In the genomic region with DNA sequence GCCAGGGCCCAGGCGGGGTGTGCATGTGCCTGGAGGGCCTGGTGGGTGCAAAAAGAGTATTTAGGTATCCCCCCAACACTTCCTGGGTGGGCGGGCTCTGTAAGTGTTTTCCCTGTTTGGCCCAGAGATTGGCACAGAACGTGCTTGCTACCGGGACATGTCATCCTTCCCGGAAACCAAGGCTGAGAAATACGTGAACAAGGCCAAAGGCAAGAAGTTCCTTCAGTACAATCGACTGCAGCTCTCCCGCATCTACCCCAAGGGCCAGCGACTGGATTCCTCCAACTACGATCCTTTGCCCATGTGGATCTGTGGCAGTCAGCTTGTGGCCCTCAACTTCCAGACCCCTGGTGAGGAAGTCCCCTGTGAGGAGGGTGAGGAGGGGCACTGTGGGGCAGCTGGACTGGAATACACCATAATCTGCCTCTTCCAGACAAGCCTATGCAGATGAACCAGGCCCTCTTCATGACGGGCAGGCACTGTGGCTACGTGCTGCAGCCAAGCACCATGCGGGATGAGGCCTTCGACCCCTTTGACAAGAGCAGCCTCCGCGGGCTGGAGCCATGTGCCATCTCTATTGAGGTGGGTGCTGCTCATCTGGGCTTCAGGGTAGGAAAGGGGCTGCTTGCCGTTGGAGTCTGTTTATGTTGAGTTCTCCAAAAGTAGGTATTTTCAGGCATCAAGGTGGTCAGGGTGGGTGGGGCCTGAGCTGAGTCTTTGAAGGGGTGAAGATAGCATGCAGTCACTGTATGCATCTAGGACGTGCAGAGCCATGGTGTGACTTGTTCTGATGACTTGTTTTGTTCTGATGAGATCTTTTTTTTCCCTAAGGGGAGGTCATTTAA, we compare ENCODE assay signal across 9 cellular contexts. TPM values are rescaled to one million over a fixed set of nuclear protein-coding genes. Genes with fewer than 3 reads are reported as not detected.
DNase-seq lines count a peak whose midpoint lies in the region; ATAC-seq and TF ChIP-seq lines count a peak whose summit lies in the region.
"Had no signal": no experiment of that assay in that cellular context is flagged by ENCODE, and none has a peak within 500 bp of the region (broad histone marks: within the 10 kb centered on the region; RNA-seq: fewer than 3 reads in every experiment).

No MANE protein-coding gene starts in this region.

- H3K36me3 Mint-ChIP-seq in CD4-positive, alpha-beta memory T cell, result peaks cover 37 to 85% of the 10 kb centered on the region in 2 donors
- peaks cover 84% of the 10 kb centered on the region for H3K36me3 Mint-ChIP-seq in activated CD8-positive, alpha-beta T cell treated with anti-CD3 and anti-CD28 coated beads, Interleukin-2, amount 10 ng/mL, durations not matched to agents 7 days and 5 days (ENCODE audit: low read depth)

- H3K9ac ChIP-seq in parathyroid adenoma, result no peak overlapping the region

- POLR2A ChIA-PET in CD4-positive, alpha-beta memory T cell (lab: Charles Lee; ENCODE audit: partially characterized antibody), result interaction anchor here (1.4 to 8.8 kb wide), 4 partner anchors 15 to 38 kb away, joined by 4 to 70 read pairs (median 14); a partner anchor contains a TSS
- POLR2A ChIA-PET in activated CD8-positive, alpha-beta T cell treated with anti-CD3 and anti-CD28 coated beads, Interleukin-2, amount 10 ng/mL, durations not matched to agents 7 days and 5 days (lab: Charles Lee), result interaction anchor here (0.9 to 1.6 kb wide), 3 partner anchors 29 to 60 kb away, joined by 3 to 4 read pairs (median 4); no protein-coding TSS in a partner anchor

- H3K27me3 Mint-ChIP-seq in CD4-positive, alpha-beta memory T cell, result no peaks in the 10 kb centered on the region
- H3K27me3 Mint-ChIP-seq in activated CD8-positive, alpha-beta T cell treated with anti-CD3 and anti-CD28 coated beads, Interleukin-2, amount 10 ng/mL, durations not matched to agents 7 days and 5 days (ENCODE audit: low read depth), result no peaks in the 10 kb centered on the region

- H3K4me2 ChIP-seq in parathyroid adenoma (ENCODE audit: low read length), result no peak overlapping the region

- no peak overlapping the region for H2AFZ ChIP-seq in parathyroid adenoma

- TF ChIP-seq CTCF in foreskin fibroblast (IDR thresholded peaks at IDR 0.05; ENCODE audit: low read depth, low read length) (no peak), parathyroid adenoma (IDR thresholded peaks at IDR 0.05) (no peak)

- H3K27ac ChIP-seq in CD4-positive, alpha-beta memory T cell (ENCODE audit: low read depth, low read length), result no peak overlapping the region
- H3K27ac ChIP-seq in parathyroid adenoma, result peak overlapping the region; percentile 44

- intact Hi-C loops in CD4-positive, alpha-beta memory T cell (cut with micrococcal nuclease), result loop anchor here (1.0 kb wide), 3 partner anchors 37 to 168 kb away; a partner anchor contains a TSS

- H3K27me3 ChIP-seq in CD4-positive, alpha-beta memory T cell (ENCODE audit: insufficient read depth, low read length), result no peaks in the 10 kb centered on the region
- H3K27me3 ChIP-seq in parathyroid adenoma (ENCODE audit: control insufficient read depth, insufficient read depth, low read length), result no peaks in the 10 kb centered on the region

- no peaks in the 10 kb centered on the region for H3K79me2 ChIP-seq in parathyroid adenoma

- peaks cover 4% of the 10 kb centered on the region for H3K4me1 ChIP-seq in CD4-positive, alpha-beta memory T cell (ENCODE audit: insufficient read depth, low read length)
- no peaks in the 10 kb centered on the region for H3K4me1 ChIP-seq in parathyroid adenoma

- ATAC-seq in activated CD8-positive, alpha-beta T cell treated with anti-CD3 and anti-CD28 coated beads, Interleukin-2, amount 10 ng/mL, durations not matched to agents 7 days and 5 days, result peak; percentile 14

- no peak overlapping the region for H3K4me3 ChIP-seq in CD4-positive, alpha-beta memory T cell (ENCODE audit: low read length in 2 of 2)
- H3K4me3 ChIP-seq in foreskin fibroblast (ENCODE audit: low read depth in 1 of 2, low read length in 2 of 2), result no peak overlapping the region
- no peak overlapping the region for H3K4me3 ChIP-seq in parathyroid adenoma (ENCODE audit: low read depth, low read length)

- no peaks in the 10 kb centered on the region for H3K9me3 Mint-ChIP-seq in CD4-positive, alpha-beta memory T cell
- no peaks in the 10 kb centered on the region for H3K9me3 Mint-ChIP-seq in activated CD8-positive, alpha-beta T cell treated with anti-CD3 and anti-CD28 coated beads, Interleukin-2, amount 10 ng/mL, durations not matched to agents 7 days and 5 days (ENCODE audit: insufficient read depth)
- H3K9me3 Mint-ChIP-seq: dendritic cell treated with granulocyte-macrophage colony-stimulating factor and Interleukin-4, amounts not matched to agents 40 ng/mL and 50 ng/mL, for 4 days had no signal

- peaks cover 0 to 29% (median 13%) of the 10 kb centered on the region in 4 donors for H3K4me1 Mint-ChIP-seq in CD4-positive, alpha-beta memory T cell
- H3K4me1 Mint-ChIP-seq in activated CD8-positive, alpha-beta T cell treated with anti-CD3 and anti-CD28 coated beads, Interleukin-2, amount 10 ng/mL, durations not matched to agents 7 days and 5 days (ENCODE audit: low read depth), result peaks cover 58% of the 10 kb centered on the region

- H3K36me3 ChIP-seq in CD4-positive, alpha-beta memory T cell (ENCODE audit: insufficient read depth, low read length), result peaks cover 84% of the 10 kb centered on the region
- H3K36me3 ChIP-seq in parathyroid adenoma (ENCODE audit: control insufficient read depth, insufficient read depth, low read length), result no peaks in the 10 kb centered on the region

- no peak overlapping the region for H3K4me3 Mint-ChIP-seq in CD4-positive, alpha-beta memory T cell
- H3K4me3 Mint-ChIP-seq in activated CD8-positive, alpha-beta T cell treated with anti-CD3 and anti-CD28 coated beads, Interleukin-2, amount 10 ng/mL, durations not matched to agents 7 days and 5 days, result no peak overlapping the region
- H3K4me3 Mint-ChIP-seq: dendritic cell treated with granulocyte-macrophage colony-stimulating factor and Interleukin-4, amounts not matched to agents 40 ng/mL and 50 ng/mL, for 4 days had no signal

- CTCF ChIA-PET in CD4-positive, alpha-beta memory T cell (lab: Charles Lee; ENCODE audit: partially characterized antibody), result interaction anchor here (0.7 to 3.9 kb wide), 40 partner anchors 8 to 239 kb away, joined by 3 to 69 read pairs (median 4); a partner anchor contains a TSS
- CTCF ChIA-PET in activated CD8-positive, alpha-beta T cell treated with anti-CD3 and anti-CD28 coated beads, Interleukin-2, amount 10 ng/mL, durations not matched to agents 7 days and 5 days (lab: Charles Lee), result interaction anchor here (0.6 to 7.6 kb wide), 39 partner anchors 9 to 184 kb away, joined by 3 to 92 read pairs (median 4); a partner anchor contains a TSS

- no peaks in the 10 kb centered on the region for H3K9me3 ChIP-seq in CD4-positive, alpha-beta memory T cell (ENCODE audit: control insufficient read depth in 1 of 2, low read length in 2 of 2)
- no peaks in the 10 kb centered on the region for H3K9me3 ChIP-seq in parathyroid adenoma (ENCODE audit: control insufficient read depth, low read length)

- DNase-seq in CD4-positive, alpha-beta memory T cell, result no peak
- no peak for DNase-seq in activated CD8-positive, alpha-beta T cell treated with anti-CD3 and anti-CD28 coated beads, Interleukin-2, amount 10 ng/mL, durations not matched to agents 7 days and 5 days
- DNase-seq in foreskin fibroblast, result peak; percentile 39 to 59
- DNase-seq in T-helper 2 cell, result no peak
- DNase-seq in activated gamma-delta T cell treated with Interleukin-2 at 50 U/mL for 16 hours, result no peak
- DNase-seq in NCI-H187 treated with DMSO at 0.1 percent for 48 hours (lab: John Stamatoyannopoulos, UW), result no peak
- DNase-seq in retina, result no peak

- peak overlapping the region in 6 of 7 donors; percentile 25 to 74 (median 56) for H3K27ac Mint-ChIP-seq in CD4-positive, alpha-beta memory T cell
- H3K27ac Mint-ChIP-seq in activated CD8-positive, alpha-beta T cell treated with anti-CD3 and anti-CD28 coated beads, Interleukin-2, amount 10 ng/mL, durations not matched to agents 7 days and 5 days, result peak overlapping the region; percentile 78
- H3K27ac Mint-ChIP-seq: dendritic cell treated with granulocyte-macrophage colony-stimulating factor and Interleukin-4, amounts not matched to agents 40 ng/mL and 50 ng/mL, for 4 days had no signal

RNA-seq across cellular contexts. Expression of a gene that starts 35.2 kb away (rescaled TPM):
- total RNA-seq in CD4-positive, alpha-beta memory T cell, result 100 to 1,000 TPM; 319 to 320 TPM
- polyA plus RNA-seq in CD4-positive, alpha-beta memory T cell, result 10 to 100 TPM; 22.8 to 68.7 TPM
- 100 to 1,000 TPM; 395 to 406 TPM for total RNA-seq in activated CD8-positive, alpha-beta T cell treated with anti-CD3 and anti-CD28 coated beads, Interleukin-2, amount 10 ng/mL, durations not matched to agents 7 days and 5 days

Comparison
In these comparisons a context has a peak if more than half of its experiments do, and no peak if none do; other contexts are left out.
1. DNase-seq: peak in foreskin fibroblast (2 of 2); none in CD4-positive, alpha-beta memory T cell (0 of 5), activated CD8-positive, alpha-beta T cell treated with anti-CD3 and anti-CD28 coated beads, Interleukin-2, amount 10 ng/mL, durations not matched to agents 7 days and 5 days (single experiment), T-helper 2 cell (0 of 5), activated gamma-delta T cell treated with Interleukin-2 at 50 U/mL for 16 hours (single experiment), NCI-H187 treated with DMSO at 0.1 percent for 48 hours (single experiment) and retina (single experiment).